Comparison of ENCODE assay signal across 15 cellular contexts in the genomic region with DNA sequence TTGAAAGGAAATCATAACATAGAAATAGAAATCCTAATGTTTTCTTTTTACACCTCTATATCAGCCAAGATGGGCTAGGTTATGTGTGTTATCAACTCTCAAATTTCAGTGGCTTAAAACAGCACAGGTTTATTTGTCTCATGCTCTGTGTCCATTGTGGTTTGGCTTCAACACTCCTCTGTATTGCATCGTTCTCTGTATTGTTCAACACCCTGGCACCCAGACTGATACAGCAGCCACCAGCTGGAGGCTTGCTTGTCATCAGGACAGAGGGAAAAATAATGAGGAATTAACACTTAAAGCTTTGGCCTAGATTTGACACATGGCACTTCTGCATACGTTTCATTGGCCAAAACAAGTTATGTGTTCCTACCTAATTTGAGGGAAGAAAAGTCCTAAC.
DNase-seq lines count a peak whose midpoint lies in the region; ATAC-seq and TF ChIP-seq lines count a peak whose summit lies in the region.
"Had no signal": no experiment of that assay in that cellular context is flagged by ENCODE, and none has a peak within 500 bp of the region (broad histone marks: within the 10 kb centered on the region; RNA-seq: fewer than 3 reads in every experiment).

No MANE protein-coding gene starts in this region.

- H3K27me3 ChIP-seq in RWPE2 (ENCODE audit: insufficient read depth, poor library complexity, severe bottlenecking) (no peaks in the 10 kb centered on the region), foreskin keratinocyte (no peaks in the 10 kb centered on the region), HAP-1 (ENCODE audit: low read depth) (no peaks in the 10 kb centered on the region)
- H3K27me3 ChIP-seq: BE2C had no signal

- H3K36me3 ChIP-seq in RWPE2 (ENCODE audit: low read depth) (no peaks in the 10 kb centered on the region; the same call in 1 of the 2 replicates), HAP-1 (replicated peaks) (no peaks in the 10 kb centered on the region)
- H3K36me3 ChIP-seq: BE2C had no signal

- TF ChIP-seq CTCF in RWPE2 (IDR thresholded peaks at IDR 0.05; ENCODE audit: poor library complexity, severe bottlenecking): no peak
- TF ChIP-seq CTCF in foreskin keratinocyte (conservative IDR thresholded peaks at IDR 0.05): no peak

- intact Hi-C loops in posterior vena cava (cut with DNase I): no loop called here

- in situ Hi-C loops in HAP-1 (cut with MboI; ENCODE audit: low sequenced_read_pairs): no loop called here

- no peak overlapping the region for H3K4me3 ChIP-seq in RWPE2 (ENCODE audit: severe bottlenecking)
- H3K4me3 ChIP-seq in HAP-1: no peak overlapping the region

- H3K4me1 ChIP-seq in RWPE2 (ENCODE audit: insufficient read depth, poor library complexity, severe bottlenecking) (no peaks in the 10 kb centered on the region), foreskin keratinocyte (peaks cover 6% of the 10 kb centered on the region), HAP-1 (peaks cover 10% of the 10 kb centered on the region)
- H3K4me1 ChIP-seq: BE2C had no signal

- ATAC-seq in HG02884 (IDR thresholded peaks at IDR 0.05; ENCODE audit: unreplicated experiment) (peak; percentile 8), RWPE2 (ENCODE audit: low read depth) (peak; percentile 23; the same call in 1 of the 3 replicates), foreskin keratinocyte (peak; percentile 18), HG03565 (IDR thresholded peaks at IDR 0.05; ENCODE audit: unreplicated experiment) (no peak), GM19023 (IDR thresholded peaks at IDR 0.05; ENCODE audit: unreplicated experiment) (no peak)

- H3K27ac ChIP-seq in RWPE2 (ENCODE audit: poor library complexity, severe bottlenecking): no peak overlapping the region
- H3K27ac ChIP-seq in foreskin keratinocyte: no peak overlapping the region

- DNase-seq in COLO668 (lab: John Stamatoyannopoulos, UW; ENCODE audit: unreplicated experiment) (peak; percentile 64), RWPE2 (ENCODE audit: low spot score) (no peak), foreskin keratinocyte (no peak), HAP-1 (ENCODE audit: low spot score in 2 of 2) (no peak), posterior vena cava (ENCODE audit: low spot score) (no peak)
- DNase-seq: activated CD4-positive, alpha-beta T cell treated with anti-CD3 and anti-CD28 coated beads for 4 hours; BE2C; DMS53; kidney glomerular epithelial cell; posterior cingulate gyrus; SHP77 treated with DMSO at 0.1 percent for 48 hours; stimulated activated CD4-positive, alpha-beta T cell treated with anti-CD3 and anti-CD28 coated beads, Interleukin-15, amount 100 ng/mL, for 24 hours had no signal

- no peaks in the 10 kb centered on the region for H3K9me3 ChIP-seq in RWPE2 (ENCODE audit: severe bottlenecking)
- H3K9me3 ChIP-seq in HAP-1: no peaks in the 10 kb centered on the region
- H3K9me3 ChIP-seq: BE2C had no signal

Comparison
In these comparisons a context has a peak if more than half of its experiments do, and no peak if none do; other contexts are left out.
1. ATAC-seq: peak in HG02884 (single experiment), RWPE2 (single experiment) and foreskin keratinocyte (single experiment); none in HG03565 (single experiment) and GM19023 (single experiment).